25 cellular contexts compared by ENCODE assay signal in genomic region chr16:78633551-78633950, GRCh38.
"Had no signal": no experiment of that assay in that cellular context is flagged by ENCODE, and none has a peak within 500 bp of the region (broad histone marks: within the 10 kb centered on the region; RNA-seq: fewer than 3 reads in every experiment).

No MANE protein-coding gene starts in this region.

- DNase-seq: effector CD4-positive, alpha-beta T cell; endodermal cell; erythroblast; foreskin keratinocyte; head of caudate nucleus; left colon; left ventricle myocardium superior; naive thymus-derived CD4-positive, alpha-beta T cell; nucleus accumbens; pancreas; right cardiac atrium; stimulated activated CD4-positive, alpha-beta T cell treated with anti-CD3 and anti-CD28 coated beads, Interleukin-2, amount 100 ng/mL, for 48 hours; stimulated activated CD8-positive, alpha-beta memory T cell treated with anti-CD3 and anti-CD28 coated beads, Interleukin-4, amount 100 ng/mL, for 48 hours; stimulated activated naive CD8-positive, alpha-beta T cell treated with anti-CD3 and anti-CD28 coated beads, Interleukin-15, Interleukin-2, amounts not matched to agents 100 U/mL and 50 U/mL, for 24 hours; thyroid gland; upper lobe of left lung had no signal

- H3K27me3 ChIP-seq: foreskin keratinocyte, hepatocyte, pancreas, suprapubic skin, thyroid gland, upper lobe of left lung, vagina had no signal

- H3K79me2 ChIP-seq: hepatocyte had no signal

- H3K4me3 ChIP-seq: coronary artery, hepatocyte, lung, pancreas, smooth muscle cell, suprapubic skin, thyroid gland, upper lobe of left lung, vagina had no signal

- ATAC-seq: foreskin keratinocyte; left colon; left ventricle myocardium superior; naive thymus-derived CD4-positive, alpha-beta T cell; pancreas; right cardiac atrium; stimulated activated effector memory CD8-positive, alpha-beta T cell treated with anti-CD3 and anti-CD28 coated beads, Interleukin-12 subunit alpha, Interleukin-12 subunit beta, amount 100 ng/mL, for 72 hours; stimulated activated naive CD8-positive, alpha-beta T cell treated with anti-CD3 and anti-CD28 coated beads, Interleukin-15, Interleukin-2, amounts not matched to agents 100 U/mL and 50 U/mL, for 24 hours had no signal

- H3K4me1 Mint-ChIP-seq: naive thymus-derived CD4-positive, alpha-beta T cell; stimulated activated effector memory CD8-positive, alpha-beta T cell treated with anti-CD3 and anti-CD28 coated beads, Interleukin-12 subunit alpha, Interleukin-12 subunit beta, amount 100 ng/mL, for 72 hours had no signal

- FAIRE-seq: endothelial cell of umbilical vein, pancreas had no signal

- H3K4me3 Mint-ChIP-seq: endodermal cell; naive thymus-derived CD4-positive, alpha-beta T cell; stimulated activated effector memory CD8-positive, alpha-beta T cell treated with anti-CD3 and anti-CD28 coated beads, Interleukin-12 subunit alpha, Interleukin-12 subunit beta, amount 100 ng/mL, for 72 hours had no signal

- H3K4me2 ChIP-seq: hepatocyte, smooth muscle cell had no signal

- H3K9me3 ChIP-seq: pancreas, suprapubic skin, thyroid gland, vagina had no signal

- H3K4me1 ChIP-seq: foreskin keratinocyte, pancreas, suprapubic skin, upper lobe of left lung, vagina had no signal

- H2AFZ ChIP-seq: hepatocyte had no signal

- H3K27ac Mint-ChIP-seq: endodermal cell; naive thymus-derived CD4-positive, alpha-beta T cell; progenitor cell of endocrine pancreas; stimulated activated effector memory CD8-positive, alpha-beta T cell treated with anti-CD3 and anti-CD28 coated beads, Interleukin-12 subunit alpha, Interleukin-12 subunit beta, amount 100 ng/mL, for 72 hours had no signal

- H3K27ac ChIP-seq: coronary artery, foreskin keratinocyte, hepatocyte, pancreas, suprapubic skin, thyroid gland, upper lobe of left lung, vagina had no signal

- H3K36me3 ChIP-seq: pancreas, suprapubic skin, thyroid gland, upper lobe of left lung, vagina had no signal
